In the genomic region with DNA sequence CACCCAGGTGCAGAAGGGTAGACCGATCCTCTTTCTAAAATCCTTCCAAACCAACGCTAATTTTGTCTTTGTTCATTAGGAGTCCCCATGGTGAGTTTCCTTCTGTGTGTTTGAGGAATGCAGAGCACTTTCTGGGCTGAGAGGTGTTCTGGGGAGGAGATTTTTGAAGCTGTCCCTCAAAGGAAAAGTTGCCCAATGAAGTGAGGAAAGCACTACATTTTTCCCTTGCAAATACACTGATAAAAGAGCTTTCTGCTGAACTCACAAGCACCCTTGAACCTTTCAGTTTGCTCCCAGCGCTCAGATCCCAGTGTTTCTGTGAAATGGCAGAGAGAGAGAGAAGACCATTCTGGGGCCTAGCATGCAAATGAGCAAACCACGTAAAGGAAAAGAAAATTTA, we compare ENCODE assay signal across 18 cellular contexts.
DNase-seq lines count a peak whose midpoint lies in the region; FAIRE-seq and TF ChIP-seq lines count a peak whose summit lies in the region.
"Had no signal": no experiment of that assay in that cellular context is flagged by ENCODE, and none has a peak within 500 bp of the region (broad histone marks: within the 10 kb centered on the region; RNA-seq: fewer than 3 reads in every experiment).

No MANE protein-coding gene starts in this region.

- DNase-seq in NT2/D1 (ENCODE audit: low read depth, low spot score) (peak; percentile 64), hippocampal formation (lab: John Stamatoyannopoulos, UW) (peak; percentile 14 to 41), neural progenitor cell (ENCODE audit: low spot score) (peak; percentile 50), HTR-8/SVneo (ENCODE audit: insufficient read length, low spot score) (no peak), adrenal gland (no peak), NCI-H1930 (lab: John Stamatoyannopoulos, UW) (no peak)
- DNase-seq in activated CD4-positive, alpha-beta T cell treated with anti-CD3 and anti-CD28 coated beads, Interleukin-2, amount 50 U/mL, for 1 hour: no peak
- DNase-seq: activated CD8-positive, alpha-beta T cell treated with anti-CD3 and anti-CD28 coated beads, Interleukin-2, amount 10 ng/mL, durations not matched to agents 7 days and 5 days; Caco-2; lower lobe of right lung; natural killer cell; Peyer's patch; right lobe of liver; stimulated activated CD4-positive, alpha-beta T cell treated with anti-CD3 and anti-CD28 coated beads, Interleukin-2, amount 100 ng/mL, for 24 hours had no signal

- peak overlapping the region; percentile 91 for H3K27ac ChIP-seq in neural progenitor cell
- H3K27ac ChIP-seq in adrenal gland: no peak overlapping the region
- H3K27ac ChIP-seq: lower lobe of right lung, Peyer's patch, right lobe of liver, VCaP had no signal

- H2AFZ ChIP-seq in neural progenitor cell (replicated peaks): peak overlapping the region; percentile 80

- no peak for FAIRE-seq in HTR-8/SVneo (lab: Jason Lieb, UNC)
- FAIRE-seq: GM12891 had no signal

- no peaks in the 10 kb centered on the region for H3K79me2 ChIP-seq in neural progenitor cell (ENCODE audit: low read depth)

- H3K4me3 Mint-ChIP-seq in neural progenitor cell: peak overlapping the region; percentile 64
- H3K4me3 Mint-ChIP-seq: activated CD8-positive, alpha-beta T cell treated with anti-CD3 and anti-CD28 coated beads, Interleukin-2, amount 10 ng/mL, durations not matched to agents 7 days and 5 days; activated T-helper 1 cell treated with anti-CD3 and anti-CD28 coated beads, Interleukin-12 subunit alpha, Interleukin-12 subunit beta, Interleukin-2, Interleukin-4 antibody, amounts not matched to agents 30 ng/mL and 10 ng/mL and 1 ng/mL, durations not matched to agents 14 hours and 24 hours and 36 hours; natural killer cell had no signal

- H3K27me3 Mint-ChIP-seq in neural progenitor cell (ENCODE audit: insufficient read depth, low read depth): no peaks in the 10 kb centered on the region

- H3K36me3 ChIP-seq in ES-I3 (ENCODE audit: insufficient read depth, low read length) (no peaks in the 10 kb centered on the region), NT2/D1 (ENCODE audit: insufficient read depth, insufficient read length, low read length) (no peaks in the 10 kb centered on the region), neural progenitor cell (no peaks in the 10 kb centered on the region), adrenal gland (replicated peaks in 1 of 2) (no peaks in the 10 kb centered on the region)
- H3K36me3 ChIP-seq: lower lobe of right lung, Peyer's patch, right lobe of liver had no signal

- H3K4me1 ChIP-seq in ES-I3 (ENCODE audit: insufficient read depth, low read length): peaks cover 58% of the 10 kb centered on the region
- no peaks in the 10 kb centered on the region for H3K4me1 ChIP-seq in NT2/D1 (ENCODE audit: insufficient read depth, insufficient read length)
- H3K4me1 ChIP-seq in neural progenitor cell: peaks cover 67% of the 10 kb centered on the region
- H3K4me1 ChIP-seq in adrenal gland (replicated peaks in 1 of 2): no peaks in the 10 kb centered on the region
- H3K4me1 ChIP-seq: Caco-2, lower lobe of right lung, Peyer's patch, right lobe of liver had no signal

- no peak for TF ChIP-seq POLR2A in adrenal gland (IDR thresholded peaks at IDR 0.05)

- peak overlapping the region; percentile 21 for H3K9ac ChIP-seq in ES-I3 (ENCODE audit: low read depth, low read length)
- H3K9ac ChIP-seq in NT2/D1 (ENCODE audit: insufficient read length, low read depth): peak overlapping the region; percentile 4
- H3K9ac ChIP-seq in neural progenitor cell: no peak overlapping the region

- peak overlapping the region; percentile 98 for H3K4me2 ChIP-seq in neural progenitor cell

- peaks cover 33% of the 10 kb centered on the region for H3K27me3 ChIP-seq in NT2/D1 (ENCODE audit: insufficient read depth, insufficient read length)
- no peaks in the 10 kb centered on the region for H3K27me3 ChIP-seq in neural progenitor cell
- H3K27me3 ChIP-seq in adrenal gland: no peaks in the 10 kb centered on the region
- H3K27me3 ChIP-seq: Peyer's patch, right lobe of liver had no signal

- no peaks in the 10 kb centered on the region for H3K36me3 Mint-ChIP-seq in neural progenitor cell
- H3K36me3 Mint-ChIP-seq: natural killer cell had no signal

- 54 to 71% (median 59%) methylated on average over 4 of the region's 4 CpGs for WGBS in adrenal gland, 4 donors

- H3K9me3 ChIP-seq in ES-I3 (ENCODE audit: control insufficient read depth, insufficient read depth, low read length) (no peaks in the 10 kb centered on the region), NT2/D1 (ENCODE audit: insufficient read depth, low read length) (no peaks in the 10 kb centered on the region), neural progenitor cell (ENCODE audit: low read depth) (no peaks in the 10 kb centered on the region), adrenal gland (replicated peaks in 1 of 3) (no peaks in the 10 kb centered on the region)
- H3K9me3 ChIP-seq: Caco-2, lower lobe of right lung, Peyer's patch, right lobe of liver had no signal

- H3F3A ChIP-seq in neural progenitor cell (ENCODE audit: low read depth): peaks cover 26% of the 10 kb centered on the region

- no peaks in the 10 kb centered on the region for H3K9me3 Mint-ChIP-seq in neural progenitor cell
- H3K9me3 Mint-ChIP-seq: activated T-helper 1 cell treated with anti-CD3 and anti-CD28 coated beads, Interleukin-12 subunit alpha, Interleukin-12 subunit beta, Interleukin-2, Interleukin-4 antibody, amounts not matched to agents 30 ng/mL and 10 ng/mL and 1 ng/mL, durations not matched to agents 14 hours and 24 hours and 36 hours; natural killer cell had no signal

- H3K4me1 Mint-ChIP-seq in neural progenitor cell: peaks cover 42% of the 10 kb centered on the region
- H3K4me1 Mint-ChIP-seq: natural killer cell had no signal

- H3K4me3 ChIP-seq in NT2/D1 (ENCODE audit: insufficient read length, low read depth) (no peak overlapping the region), neural progenitor cell (peak overlapping the region; percentile 47), adrenal gland (no peak overlapping the region)
- H3K4me3 ChIP-seq: lower lobe of right lung, Peyer's patch, right lobe of liver had no signal

- TF ChIP-seq CTCF in neural progenitor cell (IDR thresholded peaks at IDR 0.05): no peak
- no peak for TF ChIP-seq CTCF in adrenal gland (IDR thresholded peaks at IDR 0.05)

- H3K27ac Mint-ChIP-seq in neural progenitor cell: peak overlapping the region; percentile 88
- H3K27ac Mint-ChIP-seq: activated CD8-positive, alpha-beta T cell treated with anti-CD3 and anti-CD28 coated beads, Interleukin-2, amount 10 ng/mL, durations not matched to agents 7 days and 5 days; activated T-helper 1 cell treated with anti-CD3 and anti-CD28 coated beads, Interleukin-12 subunit alpha, Interleukin-12 subunit beta, Interleukin-2, Interleukin-4 antibody, amounts not matched to agents 30 ng/mL and 10 ng/mL and 1 ng/mL, durations not matched to agents 14 hours and 24 hours and 36 hours; natural killer cell had no signal

- no peaks in the 10 kb centered on the region for H4K20me1 ChIP-seq in neural progenitor cell (ENCODE audit: low read depth)

- intact Hi-C loops in adrenal gland (cut with DNase I): no loop called here

Comparison
In these comparisons a context has a peak if more than half of its experiments do, and no peak if none do; other contexts are left out.
1. DNase-seq: peak in NT2/D1 (single experiment), hippocampal formation (2 of 2) and neural progenitor cell (single experiment); none in HTR-8/SVneo (single experiment), activated CD4-positive, alpha-beta T cell treated with anti-CD3 and anti-CD28 coated beads, Interleukin-2, amount 50 U/mL, for 1 hour (single experiment), adrenal gland (0 of 7) and NCI-H1930 (0 of 2).